13 cellular contexts compared by ENCODE assay signal in genomic region chr3:46925585-46925934, GRCh38. TPM values are rescaled to one million over a fixed set of nuclear protein-coding genes. Genes with fewer than 3 reads are reported as not detected.
DNase-seq lines count a peak whose midpoint lies in the region; ATAC-seq and TF ChIP-seq lines count a peak whose summit lies in the region.
"Had no signal": no experiment of that assay in that cellular context is flagged by ENCODE, and none has a peak within 500 bp of the region (broad histone marks: within the 10 kb centered on the region; RNA-seq: fewer than 3 reads in every experiment).

No MANE protein-coding gene starts in this region.

- H3K4me1 Mint-ChIP-seq in activated naive CD4-positive, alpha-beta T cell treated with anti-CD3 and anti-CD28 coated beads for 36 hours (ENCODE audit: low read depth): peaks cover 35% of the 10 kb centered on the region
- H3K4me1 Mint-ChIP-seq in memory B cell: peaks cover 49% of the 10 kb centered on the region

- ATAC-seq in activated naive CD4-positive, alpha-beta T cell treated with anti-CD3 and anti-CD28 coated beads, Interleukin-2, amount 50 U/mL, for 72 hours: no peak
- ATAC-seq in memory B cell (ENCODE audit: low read depth) (no peak), upper lobe of left lung (ENCODE audit: low FRiP score in 2 of 2) (no peak), HG02973 (IDR thresholded peaks at IDR 0.05; ENCODE audit: unreplicated experiment) (no peak)

- no peak overlapping the region for H3K4me3 Mint-ChIP-seq in activated naive CD4-positive, alpha-beta T cell treated with anti-CD3 and anti-CD28 coated beads for 36 hours
- peak overlapping the region; percentile 83 for H3K4me3 Mint-ChIP-seq in memory B cell

- no peak overlapping the region for H3K4me3 ChIP-seq in upper lobe of left lung
- H3K4me3 ChIP-seq: cardiac muscle cell had no signal

- no peaks in the 10 kb centered on the region for H3K9me3 ChIP-seq in upper lobe of left lung

- no peak for TF ChIP-seq CTCF in upper lobe of left lung (IDR thresholded peaks at IDR 0.05)

- no peaks in the 10 kb centered on the region for H3K27me3 ChIP-seq in upper lobe of left lung
- H3K27me3 ChIP-seq: cardiac muscle cell had no signal

- peaks cover 55 to 60% (median 59%) of the 10 kb centered on the region in 4 donors for H3K4me1 ChIP-seq in upper lobe of left lung

- CTCF ChIA-PET in activated naive CD4-positive, alpha-beta T cell treated with anti-CD3 and anti-CD28 coated beads for 36 hours (lab: Charles Lee): interaction anchor here (1.4 kb wide), 1 partner anchor 73 kb away, joined by 3 read pairs; no protein-coding TSS in a partner anchor
- CTCF ChIA-PET in HEK293T (lab: Yijun Ruan, JAX): interaction anchor here (0.7 kb wide), 1 partner anchor 72 kb away, joined by 3 read pairs; no protein-coding TSS in a partner anchor

- no peak for TF ChIP-seq EP300 in upper lobe of left lung (IDR thresholded peaks at IDR 0.05)

- H3K36me3 Mint-ChIP-seq in activated naive CD4-positive, alpha-beta T cell treated with anti-CD3 and anti-CD28 coated beads, Interleukin-2, amount 50 U/mL, for 72 hours: peaks cover 2 to 22% of the 10 kb centered on the region in 2 donors
- peaks cover 26% of the 10 kb centered on the region for H3K36me3 Mint-ChIP-seq in activated naive CD4-positive, alpha-beta T cell treated with anti-CD3 and anti-CD28 coated beads for 36 hours (ENCODE audit: low read depth)
- H3K36me3 Mint-ChIP-seq in memory B cell: peaks cover 22% of the 10 kb centered on the region

- intact Hi-C loops in activated naive CD4-positive, alpha-beta T cell treated with anti-CD3 and anti-CD28 coated beads for 36 hours (cut with micrococcal nuclease): loop anchor here (5.0 kb wide), 1 partner anchor 397 kb away; no protein-coding TSS in a partner anchor

- peak overlapping the region; percentile 74 to 79 for H3K27ac Mint-ChIP-seq in activated naive CD4-positive, alpha-beta T cell treated with anti-CD3 and anti-CD28 coated beads, Interleukin-2, amount 50 U/mL, for 72 hours
- no peak overlapping the region for H3K27ac Mint-ChIP-seq in activated naive CD4-positive, alpha-beta T cell treated with anti-CD3 and anti-CD28 coated beads for 36 hours
- H3K27ac Mint-ChIP-seq in memory B cell: peak overlapping the region; percentile 94

- POLR2A ChIA-PET in HEK293T (lab: Yijun Ruan, JAX): no interaction called here

- no peaks in the 10 kb centered on the region for H3K27me3 Mint-ChIP-seq in activated naive CD4-positive, alpha-beta T cell treated with anti-CD3 and anti-CD28 coated beads for 36 hours (ENCODE audit: low read depth)
- no peaks in the 10 kb centered on the region for H3K27me3 Mint-ChIP-seq in memory B cell

- H3K36me3 ChIP-seq in upper lobe of left lung: peaks cover 22 to 61% (median 50%) of the 10 kb centered on the region in 4 donors

- no peak for TF ChIP-seq POLR2A in upper lobe of left lung (IDR thresholded peaks at IDR 0.05)

- H3K9me3 Mint-ChIP-seq in activated naive CD4-positive, alpha-beta T cell treated with anti-CD3 and anti-CD28 coated beads, Interleukin-2, amount 50 U/mL, for 72 hours: no peaks in the 10 kb centered on the region
- no peaks in the 10 kb centered on the region for H3K9me3 Mint-ChIP-seq in activated naive CD4-positive, alpha-beta T cell treated with anti-CD3 and anti-CD28 coated beads for 36 hours
- peaks cover 7% of the 10 kb centered on the region for H3K9me3 Mint-ChIP-seq in memory B cell

- 59 to 80% methylated on average over 5 of the region's 5 CpGs for WGBS in upper lobe of left lung, 2 donors

- H3K27ac ChIP-seq in upper lobe of left lung: peak overlapping the region; percentile 56 to 85 (median 76)

- no peak for DNase-seq in activated naive CD4-positive, alpha-beta T cell treated with anti-CD3 and anti-CD28 coated beads, Interleukin-2, amount 50 U/mL, for 72 hours (ENCODE audit: low spot score in 2 of 2)
- DNase-seq in activated naive CD4-positive, alpha-beta T cell treated with anti-CD3 and anti-CD28 coated beads for 36 hours: no peak
- peak; percentile 43 for DNase-seq in cerebellum (ENCODE audit: low spot score)
- DNase-seq in memory B cell (ENCODE audit: low spot score in 2 of 2): no peak
- no peak for DNase-seq in upper lobe of left lung
- DNase-seq in HEK293T (ENCODE audit: extremely low spot score): no peak
- no peak for DNase-seq in NCI-H524 treated with DMSO at 0.1 percent for 48 hours (lab: John Stamatoyannopoulos, UW)
- DNase-seq: islet precursor cell; NCI-H1930; OCI-M1; stimulated activated CD4-positive, alpha-beta T cell treated with anti-CD3 and anti-CD28 coated beads, Interleukin-2, amount 100 ng/mL, for 48 hours had no signal

TF ChIP-seq in HEK293T, 16 proteins besides CTCF, POLR2A, EP300 and RAD21:
- no peak for TF ChIP-seq PKNOX1 (IDR thresholded peaks at IDR 0.05)
- no peak for TF ChIP-seq L3MBTL2 (conservative IDR thresholded peaks at IDR 0.05)
- TF ChIP-seq FOXM1 (IDR thresholded peaks at IDR 0.05; ENCODE audit: borderline replicate concordance): no peak
- no peak for TF ChIP-seq LEF1 (IDR thresholded peaks at IDR 0.05; ENCODE audit: borderline replicate concordance)
- no peak for TF ChIP-seq HDGF (IDR thresholded peaks at IDR 0.05; ENCODE audit: borderline replicate concordance)
- TF ChIP-seq FOXK2 (IDR thresholded peaks at IDR 0.05): no peak
- no peak for TF ChIP-seq TARDBP (IDR thresholded peaks at IDR 0.05)
- no peak for TF ChIP-seq NFRKB (IDR thresholded peaks at IDR 0.05)
- no peak for TF ChIP-seq ARNT (IDR thresholded peaks at IDR 0.05)
- no peak for TF ChIP-seq ELF4 (IDR thresholded peaks at IDR 0.05)
- no peak for TF ChIP-seq FOXA1 (IDR thresholded peaks at IDR 0.05)
- TF ChIP-seq CTBP1 (IDR thresholded peaks at IDR 0.05; ENCODE audit: borderline replicate concordance): no peak
- no peak for TF ChIP-seq ZNF384 (IDR thresholded peaks at IDR 0.05)
- no peak for TF ChIP-seq SP1 (IDR thresholded peaks at IDR 0.05)
- TF ChIP-seq BHLHE40 (IDR thresholded peaks at IDR 0.05; ENCODE audit: borderline replicate concordance): no peak
- no peak for TF ChIP-seq SUZ12 (IDR thresholded peaks at IDR 0.05)
TF ChIP-seq in HEK293T: peak in this region for 0.

RNA-seq across cellular contexts. Expression of gene PTH1R, which starts 48.0 kb away (rescaled TPM):
- not detected for total RNA-seq in activated naive CD4-positive, alpha-beta T cell treated with anti-CD3 and anti-CD28 coated beads, Interleukin-2, amount 50 U/mL, for 72 hours
- not detected for total RNA-seq in activated naive CD4-positive, alpha-beta T cell treated with anti-CD3 and anti-CD28 coated beads for 36 hours
- 4.4 TPM for total RNA-seq in cerebellum
- 10 to 100 TPM in 4 of 6 donors, 1 to 10 TPM in 2; 2.6 to 48.2 (median 16.2) TPM for total RNA-seq in upper lobe of left lung

RNA-seq across cellular contexts. Expression of gene CCDC12, which starts 51.0 kb away (rescaled TPM):
- total RNA-seq in activated naive CD4-positive, alpha-beta T cell treated with anti-CD3 and anti-CD28 coated beads, Interleukin-2, amount 50 U/mL, for 72 hours: 10 to 100 TPM; 49.3 to 55.2 TPM
- 10 to 100 TPM; 37.6 to 43.0 TPM for total RNA-seq in activated naive CD4-positive, alpha-beta T cell treated with anti-CD3 and anti-CD28 coated beads for 36 hours
- total RNA-seq in cerebellum (23.0 TPM), upper lobe of left lung (10 to 100 TPM; 42.3 to 93.2 (median 69.8) TPM)

RNA-seq across cellular contexts. Expression of gene NBEAL2, which starts 53.9 kb away (rescaled TPM):
- 100 to 1,000 TPM in 1 of 2 donors, 10 to 100 TPM in 1; 75.7 to 122 TPM for total RNA-seq in activated naive CD4-positive, alpha-beta T cell treated with anti-CD3 and anti-CD28 coated beads, Interleukin-2, amount 50 U/mL, for 72 hours
- total RNA-seq in activated naive CD4-positive, alpha-beta T cell treated with anti-CD3 and anti-CD28 coated beads for 36 hours: 10 to 100 TPM; 85.0 to 92.4 TPM
- total RNA-seq in cerebellum (8.2 TPM), upper lobe of left lung (100 to 1,000 TPM in 5 of 6 donors, 10 to 100 TPM in 1; 94.7 to 436 (median 163) TPM)
